Comparison of ENCODE assay signal across 8 cellular contexts in genomic region chr5:151719228-151719861, GRCh38. TPM values are rescaled to one million over a fixed set of nuclear protein-coding genes. Genes with fewer than 3 reads are reported as not detected.
DNase-seq lines count a peak whose midpoint lies in the region; ATAC-seq and TF ChIP-seq lines count a peak whose summit lies in the region.
"Had no signal": no experiment of that assay in that cellular context is flagged by ENCODE, and none has a peak within 500 bp of the region (broad histone marks: within the 10 kb centered on the region; RNA-seq: fewer than 3 reads in every experiment).

No MANE protein-coding gene starts in this region.

- H3K9me3 Mint-ChIP-seq in endodermal cell, result peaks cover 6% of the 10 kb centered on the region

- no peak overlapping the region for H3K27ac Mint-ChIP-seq in endodermal cell

- DNase-seq in MV-4-11 (lab: John Stamatoyannopoulos, UW) (peak; percentile 20), endodermal cell (peak; percentile 75), psoas muscle (peak in 1 of 2 donors; percentile 61), kidney glomerular epithelial cell (lab: John Stamatoyannopoulos, UW) (no peak), NCI-H187 (lab: John Stamatoyannopoulos, UW) (no peak)

- WGBS in endodermal cell (ENCODE audit: insufficient coverage in 1 of 2, insufficient read length in 1 of 2), 2 experiments, result 90 to 95% methylated on average over 3 to 4 of the region's 4 CpGs
- 73 to 82% (median 76%) methylated on average over 4 of the region's 4 CpGs for WGBS in psoas muscle, 3 donors

- H3K4me3 Mint-ChIP-seq in endodermal cell, result no peak overlapping the region

- no peaks in the 10 kb centered on the region for H3K27me3 Mint-ChIP-seq in endodermal cell (ENCODE audit: insufficient read depth)

- no peaks in the 10 kb centered on the region for H3K27me3 ChIP-seq in endodermal cell (ENCODE audit: control insufficient read depth, insufficient read depth, low read length, poor library complexity, severe bottlenecking)
- H3K27me3 ChIP-seq in psoas muscle (ENCODE audit: insufficient read depth in 3 of 3, low read length in 2 of 3), result no peaks in the 10 kb centered on the region

- no peaks in the 10 kb centered on the region for H3K36me3 ChIP-seq in endodermal cell (ENCODE audit: control insufficient read depth, insufficient read depth, low read length)
- no peaks in the 10 kb centered on the region for H3K36me3 ChIP-seq in psoas muscle (ENCODE audit: insufficient read depth in 1 of 2, low read depth in 1 of 2)

- ATAC-seq in psoas muscle, result peak; percentile 81 to 90 (median 84)
- ATAC-seq in HG03571 (IDR thresholded peaks at IDR 0.05; ENCODE audit: unreplicated experiment), result no peak

- TF ChIP-seq CTCF in GM12874 (IDR thresholded peaks at IDR 0.05; ENCODE audit: insufficient read depth, low read depth, low read length) (peak; percentile 57), endodermal cell (conservative IDR thresholded peaks at IDR 0.05) (peak; percentile 81), psoas muscle (IDR thresholded peaks at IDR 0.05) (peak; percentile 73)

- no peak overlapping the region for H3K4me3 ChIP-seq in endodermal cell (ENCODE audit: low read length)
- no peak overlapping the region for H3K4me3 ChIP-seq in psoas muscle

- H3K36me3 Mint-ChIP-seq in endodermal cell (ENCODE audit: low read depth), result no peaks in the 10 kb centered on the region

- intact Hi-C loops in psoas muscle (cut with DNase I), result loop anchor here in 1 of 2 donors (1.0 kb wide), 1 partner anchor 60 kb away; no protein-coding TSS in a partner anchor

- no peak overlapping the region for H3K9ac ChIP-seq in endodermal cell (ENCODE audit: extremely low read depth, low read length, poor library complexity, severe bottlenecking)

- H3K27ac ChIP-seq in endodermal cell (ENCODE audit: low read depth, low read length), result no peak overlapping the region
- no peak overlapping the region for H3K27ac ChIP-seq in psoas muscle

- H3K4me1 Mint-ChIP-seq in endodermal cell, result peaks cover 9% of the 10 kb centered on the region

- H3K4me1 ChIP-seq in endodermal cell (ENCODE audit: control insufficient read depth, insufficient read depth, low read length) (no peaks in the 10 kb centered on the region), psoas muscle (peaks cover 12% of the 10 kb centered on the region)

- H3K9me3 ChIP-seq in endodermal cell (ENCODE audit: control insufficient read depth, low read length) (no peaks in the 10 kb centered on the region), psoas muscle (no peaks in the 10 kb centered on the region)

RNA-seq across cellular contexts. Expression of gene SPARC, which starts 32.6 kb away (rescaled TPM):
- total RNA-seq in endodermal cell (100 to 1,000 TPM; 523 to 643 TPM), psoas muscle (100 to 1,000 TPM; 175 to 687 (median 372) TPM)
- polyA plus RNA-seq in endodermal cell (2013, experiment 1 of 2), result 610 TPM
- 610 TPM for polyA plus RNA-seq in endodermal cell (2013, experiment 2 of 2)
- 100 to 1,000 TPM; 111 to 331 (median 170) TPM for polyA plus RNA-seq in psoas muscle
- total RNA-seq: T-helper 2 cell treated with Interferon-gamma antibody and Interleukin-4, amounts not matched to agents 100 ng/mL and 5 ng/mL, for 36 hours had no signal

RNA-seq across cellular contexts. Expression of gene ATOX1, which starts 39.1 kb away (rescaled TPM):
- total RNA-seq in endodermal cell (100 to 1,000 TPM; 105 to 129 TPM), psoas muscle (10 to 100 TPM; 28.7 to 46.9 (median 40.7) TPM)
- 102 TPM for polyA plus RNA-seq in endodermal cell (2013, experiment 1 of 2)
- 98.4 TPM for polyA plus RNA-seq in endodermal cell (2013, experiment 2 of 2)
- polyA plus RNA-seq in psoas muscle, result 10 to 100 TPM; 60.5 to 99.1 (median 80.3) TPM

RNA-seq across cellular contexts. Expression of gene G3BP1, which starts 52.4 kb away (rescaled TPM):
- 100 to 1,000 TPM; 346 to 376 TPM for total RNA-seq in endodermal cell
- 146 TPM for polyA plus RNA-seq in endodermal cell (2013, experiment 1 of 2)
- polyA plus RNA-seq in endodermal cell (2013, experiment 2 of 2), result 146 TPM
- 100 to 1,000 TPM; 132 to 230 (median 154) TPM for total RNA-seq in psoas muscle
- polyA plus RNA-seq in psoas muscle, result 100 to 1,000 TPM in 1 of 3 donors, 10 to 100 TPM in 2; 47.0 to 123 (median 58.2) TPM

Comparison
In these comparisons a context has a peak if more than half of its experiments do, and no peak if none do; other contexts are left out.
1. DNase-seq: peak in MV-4-11 (single experiment) and endodermal cell (single experiment); none in kidney glomerular epithelial cell (single experiment) and NCI-H187 (0 of 2).
2. Peak in every context shown above with its lines, with median percentiles within 50 percentile points of each other: CTCF ChIP-seq.